1 cellular context compared by ENCODE assay signal in the genomic region with DNA sequence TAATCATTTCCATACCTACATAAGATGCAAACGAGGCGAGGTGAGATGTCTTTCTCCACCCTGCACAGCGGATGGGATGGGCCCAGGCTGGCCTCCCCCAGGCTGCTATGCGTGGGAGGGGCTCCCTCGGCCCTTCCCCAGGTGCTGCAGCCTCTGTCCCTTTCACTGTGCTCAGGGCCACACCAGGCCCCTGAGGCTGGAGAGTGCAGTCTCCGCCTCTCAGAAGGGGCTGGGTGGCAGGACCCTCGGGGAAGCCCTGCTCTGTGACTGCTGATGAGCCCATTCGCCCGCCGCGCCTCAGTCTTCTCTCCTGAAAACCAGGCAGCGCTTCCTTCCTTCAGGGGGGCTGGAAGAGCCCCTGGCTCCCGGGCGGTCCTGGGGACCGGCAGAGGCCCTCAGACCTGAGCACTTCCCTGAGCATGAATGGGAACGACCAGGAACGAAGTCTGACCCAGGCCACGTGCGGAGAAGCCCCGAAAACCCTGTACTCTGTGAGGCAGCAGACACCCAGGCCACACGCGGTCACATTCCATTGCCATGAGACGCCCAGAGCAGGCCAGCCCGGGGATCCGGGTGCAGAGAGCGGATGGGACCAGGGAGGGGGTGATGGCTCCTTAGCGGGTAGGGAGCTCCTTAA.
A peak's percentile ranks its signal among the peaks of the same experiment; 100 is the strongest.
TF ChIP-seq lines count a peak whose summit lies in the region.

No MANE protein-coding gene starts in this region.

TF ChIP-seq in HepG2, 621 proteins besides CTCF, POLR2A, EP300 and RAD21 (continued from another document and continues in another):
- no peak for TF ChIP-seq ISX (CRISPR knock-in tag; conservative IDR thresholded peaks at IDR 0.05)
- TF ChIP-seq, protein P1, sequence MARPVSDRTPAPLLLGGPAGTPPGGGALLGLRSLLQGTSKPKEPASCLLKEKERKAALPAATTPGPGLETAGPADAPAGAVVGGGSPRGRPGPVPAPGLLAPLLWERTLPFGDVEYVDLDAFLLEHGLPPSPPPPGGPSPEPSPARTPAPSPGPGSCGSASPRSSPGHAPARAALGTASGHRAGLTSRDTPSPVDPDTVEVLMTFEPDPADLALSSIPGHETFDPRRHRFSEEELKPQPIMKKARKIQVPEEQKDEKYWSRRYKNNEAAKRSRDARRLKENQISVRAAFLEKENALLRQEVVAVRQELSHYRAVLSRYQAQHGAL (CRISPR knock-in tag; IDR thresholded peaks at IDR 0.05; ENCODE audit: not compliant biosample characterization) = no peak
- no peak for TF ChIP-seq SIX4 (CRISPR knock-in tag; IDR thresholded peaks at IDR 0.05)
- TF ChIP-seq FOXO1 (CRISPR knock-in tag; IDR thresholded peaks at IDR 0.05) = no peak
- TF ChIP-seq BRD4 (CRISPR knock-in tag; IDR thresholded peaks at IDR 0.05) = no peak
- TF ChIP-seq, protein P2, sequence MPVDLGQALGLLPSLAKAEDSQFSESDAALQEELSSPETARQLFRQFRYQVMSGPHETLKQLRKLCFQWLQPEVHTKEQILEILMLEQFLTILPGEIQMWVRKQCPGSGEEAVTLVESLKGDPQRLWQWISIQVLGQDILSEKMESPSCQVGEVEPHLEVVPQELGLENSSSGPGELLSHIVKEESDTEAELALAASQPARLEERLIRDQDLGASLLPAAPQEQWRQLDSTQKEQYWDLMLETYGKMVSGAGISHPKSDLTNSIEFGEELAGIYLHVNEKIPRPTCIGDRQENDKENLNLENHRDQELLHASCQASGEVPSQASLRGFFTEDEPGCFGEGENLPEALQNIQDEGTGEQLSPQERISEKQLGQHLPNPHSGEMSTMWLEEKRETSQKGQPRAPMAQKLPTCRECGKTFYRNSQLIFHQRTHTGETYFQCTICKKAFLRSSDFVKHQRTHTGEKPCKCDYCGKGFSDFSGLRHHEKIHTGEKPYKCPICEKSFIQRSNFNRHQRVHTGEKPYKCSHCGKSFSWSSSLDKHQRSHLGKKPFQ (CRISPR knock-in tag; IDR thresholded peaks at IDR 0.05; ENCODE audit: insufficient replicate concordance) = peak; percentile 88
- TF ChIP-seq, protein P3, sequence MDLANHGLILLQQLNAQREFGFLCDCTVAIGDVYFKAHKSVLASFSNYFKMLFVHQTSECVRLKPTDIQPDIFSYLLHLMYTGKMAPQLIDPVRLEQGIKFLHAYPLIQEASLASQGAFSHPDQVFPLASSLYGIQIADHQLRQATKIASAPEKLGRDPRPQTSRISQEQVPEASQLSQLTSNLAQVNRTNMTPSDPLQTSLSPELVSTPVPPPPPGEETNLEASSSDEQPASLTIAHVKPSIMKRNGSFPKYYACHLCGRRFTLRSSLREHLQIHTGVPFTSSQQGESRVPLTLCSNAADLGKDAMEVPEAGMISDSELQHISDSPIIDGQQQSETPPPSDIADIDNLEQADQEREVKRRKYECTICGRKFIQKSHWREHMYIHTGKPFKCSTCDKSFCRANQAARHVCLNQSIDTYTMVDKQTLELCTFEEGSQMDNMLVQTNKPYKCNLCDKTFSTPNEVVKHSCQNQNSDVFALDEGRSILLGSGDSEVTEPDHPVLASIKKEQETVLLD (CRISPR knock-in tag; IDR thresholded peaks at IDR 0.05; ENCODE audit: low read depth) = no peak
- peak; percentile 74; the same call in 1 of the 2 replicates for TF ChIP-seq ZNF589 (CRISPR knock-in tag; conservative IDR thresholded peaks at IDR 0.05)
- TF ChIP-seq AGO1 (IDR thresholded peaks at IDR 0.05; ENCODE audit: low read depth, low read length, poor library complexity, severe bottlenecking) = no peak
- TF ChIP-seq REL (CRISPR knock-in tag; conservative IDR thresholded peaks at IDR 0.05) = no peak
- TF ChIP-seq GLI4 (CRISPR knock-in tag; IDR thresholded peaks at IDR 0.05; ENCODE audit: borderline replicate concordance) = no peak
- TF ChIP-seq, protein P4, sequence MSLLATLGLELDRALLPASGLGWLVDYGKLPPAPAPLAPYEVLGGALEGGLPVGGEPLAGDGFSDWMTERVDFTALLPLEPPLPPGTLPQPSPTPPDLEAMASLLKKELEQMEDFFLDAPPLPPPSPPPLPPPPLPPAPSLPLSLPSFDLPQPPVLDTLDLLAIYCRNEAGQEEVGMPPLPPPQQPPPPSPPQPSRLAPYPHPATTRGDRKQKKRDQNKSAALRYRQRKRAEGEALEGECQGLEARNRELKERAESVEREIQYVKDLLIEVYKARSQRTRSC (CRISPR knock-in tag; IDR thresholded peaks at IDR 0.05; ENCODE audit: low read depth) = no peak
- TF ChIP-seq ZNF496 (CRISPR knock-in tag; IDR thresholded peaks at IDR 0.05; ENCODE audit: insufficient replicate concordance) = no peak
- no peak for TF ChIP-seq PAX8 (CRISPR knock-in tag; IDR thresholded peaks at IDR 0.05; ENCODE audit: borderline replicate concordance)
- no peak for TF ChIP-seq TBL1XR1 (IDR thresholded peaks at IDR 0.05; ENCODE audit: borderline replicate concordance, low read length, partially characterized antibody)
- TF ChIP-seq ZNF782 (CRISPR knock-in tag; IDR thresholded peaks at IDR 0.05; ENCODE audit: borderline replicate concordance) = no peak
- TF ChIP-seq, protein P5, sequence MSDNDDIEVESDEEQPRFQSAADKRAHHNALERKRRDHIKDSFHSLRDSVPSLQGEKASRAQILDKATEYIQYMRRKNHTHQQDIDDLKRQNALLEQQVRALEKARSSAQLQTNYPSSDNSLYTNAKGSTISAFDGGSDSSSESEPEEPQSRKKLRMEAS (IDR thresholded peaks at IDR 0.05) = peak; percentile 96
- TF ChIP-seq MTF2 (CRISPR knock-in tag; IDR thresholded peaks at IDR 0.05; ENCODE audit: borderline replicate concordance) = no peak
- TF ChIP-seq, protein P6, sequence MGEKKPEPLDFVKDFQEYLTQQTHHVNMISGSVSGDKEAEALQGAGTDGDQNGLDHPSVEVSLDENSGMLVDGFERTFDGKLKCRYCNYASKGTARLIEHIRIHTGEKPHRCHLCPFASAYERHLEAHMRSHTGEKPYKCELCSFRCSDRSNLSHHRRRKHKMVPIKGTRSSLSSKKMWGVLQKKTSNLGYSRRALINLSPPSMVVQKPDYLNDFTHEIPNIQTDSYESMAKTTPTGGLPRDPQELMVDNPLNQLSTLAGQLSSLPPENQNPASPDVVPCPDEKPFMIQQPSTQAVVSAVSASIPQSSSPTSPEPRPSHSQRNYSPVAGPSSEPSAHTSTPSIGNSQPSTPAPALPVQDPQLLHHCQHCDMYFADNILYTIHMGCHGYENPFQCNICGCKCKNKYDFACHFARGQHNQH (CRISPR knock-in tag; IDR thresholded peaks at IDR 0.05) = peak; percentile 41; the same call in 1 of the 2 replicates
- TF ChIP-seq JUNB (CRISPR knock-in tag; IDR thresholded peaks at IDR 0.05; ENCODE audit: borderline replicate concordance) = peak; percentile 60; the same call in 1 of the 2 replicates
- TF ChIP-seq ZNF30 (CRISPR knock-in tag; IDR thresholded peaks at IDR 0.05) = no peak
- peak; percentile 94; the same call in 1 of the 2 replicates for TF ChIP-seq ZNF878 (CRISPR knock-in tag; IDR thresholded peaks at IDR 0.05)
- no peak for TF ChIP-seq GABPA (IDR thresholded peaks at IDR 0.05; ENCODE audit: low read depth, low read length)
- no peak for TF ChIP-seq GABPA (CRISPR knock-in tag; IDR thresholded peaks at IDR 0.05; ENCODE audit: low read depth)
- 0 out of 2 replicates have a peak, but pooled peaks have one; percentile 23 for TF ChIP-seq ZNF564 (CRISPR knock-in tag; IDR thresholded peaks at IDR 0.05)
- no peak for TF ChIP-seq NR2F2 (IDR thresholded peaks at IDR 0.05; ENCODE audit: borderline replicate concordance, low read depth)
- no peak for TF ChIP-seq XRCC5 (optimal IDR thresholded peaks at IDR 0.05; ENCODE audit: low read length)
- TF ChIP-seq ZBTB3 (CRISPR knock-in tag; IDR thresholded peaks at IDR 0.05; ENCODE audit: borderline replicate concordance, low read depth) = no peak
- TF ChIP-seq SP140L (CRISPR knock-in tag; IDR thresholded peaks at IDR 0.05; ENCODE audit: borderline replicate concordance) = no peak
- TF ChIP-seq, protein P7, sequence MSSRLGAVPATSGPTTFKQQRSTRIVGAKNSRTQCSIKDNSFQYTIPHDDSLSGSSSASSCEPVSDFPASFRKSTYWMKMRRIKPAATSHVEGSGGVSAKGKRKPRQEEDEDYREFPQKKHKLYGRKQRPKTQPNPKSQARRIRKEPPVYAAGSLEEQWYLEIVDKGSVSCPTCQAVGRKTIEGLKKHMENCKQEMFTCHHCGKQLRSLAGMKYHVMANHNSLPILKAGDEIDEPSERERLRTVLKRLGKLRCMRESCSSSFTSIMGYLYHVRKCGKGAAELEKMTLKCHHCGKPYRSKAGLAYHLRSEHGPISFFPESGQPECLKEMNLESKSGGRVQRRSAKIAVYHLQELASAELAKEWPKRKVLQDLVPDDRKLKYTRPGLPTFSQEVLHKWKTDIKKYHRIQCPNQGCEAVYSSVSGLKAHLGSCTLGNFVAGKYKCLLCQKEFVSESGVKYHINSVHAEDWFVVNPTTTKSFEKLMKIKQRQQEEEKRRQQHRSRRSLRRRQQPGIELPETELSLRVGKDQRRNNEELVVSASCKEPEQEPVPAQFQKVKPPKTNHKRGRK (CRISPR knock-in tag; IDR thresholded peaks at IDR 0.05) = no peak
- TF ChIP-seq BORCS8-MEF2B (CRISPR knock-in tag; IDR thresholded peaks at IDR 0.05) = peak; percentile 65; the same call in 1 of the 2 replicates
- no peak for TF ChIP-seq ZFP36L2 (CRISPR knock-in tag; IDR thresholded peaks at IDR 0.05)
- TF ChIP-seq ZNF33B (CRISPR knock-in tag; IDR thresholded peaks at IDR 0.05) = no peak
- TF ChIP-seq, protein P8, sequence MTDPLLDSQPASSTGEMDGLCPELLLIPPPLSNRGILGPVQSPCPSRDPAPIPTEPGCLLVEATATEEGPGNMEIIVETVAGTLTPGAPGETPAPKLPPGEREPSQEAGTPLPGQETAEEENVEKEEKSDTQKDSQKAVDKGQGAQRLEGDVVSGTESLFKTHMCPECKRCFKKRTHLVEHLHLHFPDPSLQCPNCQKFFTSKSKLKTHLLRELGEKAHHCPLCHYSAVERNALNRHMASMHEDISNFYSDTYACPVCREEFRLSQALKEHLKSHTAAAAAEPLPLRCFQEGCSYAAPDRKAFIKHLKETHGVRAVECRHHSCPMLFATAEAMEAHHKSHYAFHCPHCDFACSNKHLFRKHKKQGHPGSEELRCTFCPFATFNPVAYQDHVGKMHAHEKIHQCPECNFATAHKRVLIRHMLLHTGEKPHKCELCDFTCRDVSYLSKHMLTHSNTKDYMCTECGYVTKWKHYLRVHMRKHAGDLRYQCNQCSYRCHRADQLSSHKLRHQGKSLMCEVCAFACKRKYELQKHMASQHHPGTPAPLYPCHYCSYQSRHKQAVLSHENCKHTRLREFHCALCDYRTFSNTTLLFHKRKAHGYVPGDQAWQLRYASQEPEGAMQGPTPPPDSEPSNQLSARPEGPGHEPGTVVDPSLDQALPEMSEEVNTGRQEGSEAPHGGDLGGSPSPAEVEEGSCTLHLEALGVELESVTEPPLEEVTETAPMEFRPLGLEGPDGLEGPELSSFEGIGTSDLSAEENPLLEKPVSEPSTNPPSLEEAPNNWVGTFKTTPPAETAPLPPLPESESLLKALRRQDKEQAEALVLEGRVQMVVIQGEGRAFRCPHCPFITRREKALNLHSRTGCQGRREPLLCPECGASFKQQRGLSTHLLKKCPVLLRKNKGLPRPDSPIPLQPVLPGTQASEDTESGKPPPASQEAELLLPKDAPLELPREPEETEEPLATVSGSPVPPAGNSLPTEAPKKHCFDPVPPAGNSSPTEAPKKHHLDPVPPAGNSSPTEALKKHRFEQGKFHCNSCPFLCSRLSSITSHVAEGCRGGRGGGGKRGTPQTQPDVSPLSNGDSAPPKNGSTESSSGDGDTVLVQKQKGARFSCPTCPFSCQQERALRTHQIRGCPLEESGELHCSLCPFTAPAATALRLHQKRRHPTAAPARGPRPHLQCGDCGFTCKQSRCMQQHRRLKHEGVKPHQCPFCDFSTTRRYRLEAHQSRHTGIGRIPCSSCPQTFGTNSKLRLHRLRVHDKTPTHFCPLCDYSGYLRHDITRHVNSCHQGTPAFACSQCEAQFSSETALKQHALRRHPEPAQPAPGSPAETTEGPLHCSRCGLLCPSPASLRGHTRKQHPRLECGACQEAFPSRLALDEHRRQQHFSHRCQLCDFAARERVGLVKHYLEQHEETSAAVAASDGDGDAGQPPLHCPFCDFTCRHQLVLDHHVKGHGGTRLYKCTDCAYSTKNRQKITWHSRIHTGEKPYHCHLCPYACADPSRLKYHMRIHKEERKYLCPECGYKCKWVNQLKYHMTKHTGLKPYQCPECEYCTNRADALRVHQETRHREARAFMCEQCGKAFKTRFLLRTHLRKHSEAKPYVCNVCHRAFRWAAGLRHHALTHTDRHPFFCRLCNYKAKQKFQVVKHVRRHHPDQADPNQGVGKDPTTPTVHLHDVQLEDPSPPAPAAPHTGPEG (CRISPR knock-in tag; IDR thresholded peaks at IDR 0.05) = no peak
- peak; percentile 97 for TF ChIP-seq DNMT3B (CRISPR knock-in tag; conservative IDR thresholded peaks at IDR 0.05)
- TF ChIP-seq ZNF274 (CRISPR knock-in tag; IDR thresholded peaks at IDR 0.05) = peak; percentile 74; the same call in 1 of the 2 replicates
- TF ChIP-seq ZMYM3 (CRISPR knock-in tag; IDR thresholded peaks at IDR 0.05) = 0 out of 2 replicates have a peak, but pooled peaks have one; percentile 45
- TF ChIP-seq, protein P9, sequence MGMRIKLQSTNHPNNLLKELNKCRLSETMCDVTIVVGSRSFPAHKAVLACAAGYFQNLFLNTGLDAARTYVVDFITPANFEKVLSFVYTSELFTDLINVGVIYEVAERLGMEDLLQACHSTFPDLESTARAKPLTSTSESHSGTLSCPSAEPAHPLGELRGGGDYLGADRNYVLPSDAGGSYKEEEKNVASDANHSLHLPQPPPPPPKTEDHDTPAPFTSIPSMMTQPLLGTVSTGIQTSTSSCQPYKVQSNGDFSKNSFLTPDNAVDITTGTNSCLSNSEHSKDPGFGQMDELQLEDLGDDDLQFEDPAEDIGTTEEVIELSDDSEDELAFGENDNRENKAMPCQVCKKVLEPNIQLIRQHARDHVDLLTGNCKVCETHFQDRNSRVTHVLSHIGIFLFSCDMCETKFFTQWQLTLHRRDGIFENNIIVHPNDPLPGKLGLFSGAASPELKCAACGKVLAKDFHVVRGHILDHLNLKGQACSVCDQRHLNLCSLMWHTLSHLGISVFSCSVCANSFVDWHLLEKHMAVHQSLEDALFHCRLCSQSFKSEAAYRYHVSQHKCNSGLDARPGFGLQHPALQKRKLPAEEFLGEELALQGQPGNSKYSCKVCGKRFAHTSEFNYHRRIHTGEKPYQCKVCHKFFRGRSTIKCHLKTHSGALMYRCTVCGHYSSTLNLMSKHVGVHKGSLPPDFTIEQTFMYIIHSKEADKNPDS (CRISPR knock-in tag; IDR thresholded peaks at IDR 0.05) = no peak
- TF ChIP-seq ZNF383 (CRISPR knock-in tag; IDR thresholded peaks at IDR 0.05; ENCODE audit: borderline replicate concordance) = no peak
- no peak for TF ChIP-seq ARID2 (CRISPR knock-in tag; IDR thresholded peaks at IDR 0.05; ENCODE audit: borderline replicate concordance)
- no peak for TF ChIP-seq ZNF329 (CRISPR knock-in tag; IDR thresholded peaks at IDR 0.05; ENCODE audit: low read depth)
- no peak for TF ChIP-seq NFE2L2 (IDR thresholded peaks at IDR 0.05; ENCODE audit: low read length)
- TF ChIP-seq, protein P10, sequence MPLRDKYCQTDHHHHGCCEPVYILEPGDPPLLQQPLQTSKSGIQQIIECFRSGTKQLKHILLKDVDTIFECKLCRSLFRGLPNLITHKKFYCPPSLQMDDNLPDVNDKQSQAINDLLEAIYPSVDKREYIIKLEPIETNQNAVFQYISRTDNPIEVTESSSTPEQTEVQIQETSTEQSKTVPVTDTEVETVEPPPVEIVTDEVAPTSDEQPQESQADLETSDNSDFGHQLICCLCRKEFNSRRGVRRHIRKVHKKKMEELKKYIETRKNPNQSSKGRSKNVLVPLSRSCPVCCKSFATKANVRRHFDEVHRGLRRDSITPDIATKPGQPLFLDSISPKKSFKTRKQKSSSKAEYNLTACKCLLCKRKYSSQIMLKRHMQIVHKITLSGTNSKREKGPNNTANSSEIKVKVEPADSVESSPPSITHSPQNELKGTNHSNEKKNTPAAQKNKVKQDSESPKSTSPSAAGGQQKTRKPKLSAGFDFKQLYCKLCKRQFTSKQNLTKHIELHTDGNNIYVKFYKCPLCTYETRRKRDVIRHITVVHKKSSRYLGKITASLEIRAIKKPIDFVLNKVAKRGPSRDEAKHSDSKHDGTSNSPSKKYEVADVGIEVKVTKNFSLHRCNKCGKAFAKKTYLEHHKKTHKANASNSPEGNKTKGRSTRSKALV (CRISPR knock-in tag; IDR thresholded peaks at IDR 0.05) = 0 out of 2 replicates have a peak, but pooled peaks have one; percentile 63
- TF ChIP-seq ZNF3 (CRISPR knock-in tag; IDR thresholded peaks at IDR 0.05) = 0 out of 2 replicates have a peak, but pooled peaks have one; percentile 37
